Comparison of ENCODE assay signal across 16 cellular contexts in the genomic region with DNA sequence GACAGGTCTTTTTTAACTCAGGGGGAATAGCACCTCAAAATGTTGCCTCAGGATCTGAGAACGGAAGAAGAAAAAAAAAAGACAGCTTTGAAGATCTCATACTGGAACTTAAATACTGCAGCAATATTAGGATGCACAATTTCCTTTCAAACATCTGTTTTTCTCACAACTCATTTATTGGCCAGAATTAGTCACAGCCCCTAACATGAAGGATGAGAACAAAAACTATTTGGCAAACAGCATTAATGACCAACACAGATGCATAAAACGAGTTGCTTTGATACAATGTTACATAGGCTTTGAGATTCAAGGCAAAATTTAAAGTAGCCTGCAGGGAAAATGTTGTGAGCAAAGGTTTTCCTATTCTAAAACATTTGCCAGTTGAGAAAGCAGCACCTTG. TPM values are rescaled to one million over a fixed set of nuclear protein-coding genes. Genes with fewer than 3 reads are reported as not detected.
A peak's percentile ranks its signal among the peaks of the same experiment; 100 is the strongest.
DNase-seq lines count a peak whose midpoint lies in the region; ATAC-seq and TF ChIP-seq lines count a peak whose summit lies in the region.
"Had no signal": no experiment of that assay in that cellular context is flagged by ENCODE, and none has a peak within 500 bp of the region (broad histone marks: within the 10 kb centered on the region; RNA-seq: fewer than 3 reads in every experiment).

No MANE protein-coding gene starts in this region.

- no peak for ATAC-seq in activated T-cell treated with anti-CD3 and anti-CD28 coated beads, Interleukin-2, amount 50 U/mL, for 72 hours (replicated peaks in 1 of 2)
- ATAC-seq in HG02840 (IDR thresholded peaks at IDR 0.05; ENCODE audit: low FRiP score, unreplicated experiment) (no peak), HG03159 (IDR thresholded peaks at IDR 0.05; ENCODE audit: unreplicated experiment) (no peak)
- ATAC-seq: T-cell had no signal

- no peak for DNase-seq in activated T-cell treated with anti-CD3 and anti-CD28 coated beads, Interleukin-2, amount 50 U/mL, for 72 hours
- DNase-seq in activated T-cell treated with anti-CD3 and anti-CD28 coated beads, Interleukin-2, amount 50 U/mL, for 1 hour = no peak
- peak; percentile 40 for DNase-seq in astrocyte of the cerebellum (ENCODE audit: low read depth)
- DNase-seq in foreskin fibroblast = peak; percentile 61 to 81
- DNase-seq in smooth muscle cell (lab: John Stamatoyannopoulos, UW; ENCODE audit: unreplicated experiment) = no peak
- DNase-seq in SKM-1 (lab: John Stamatoyannopoulos, UW; ENCODE audit: unreplicated experiment) = no peak
- DNase-seq: activated CD4-positive, alpha-beta T cell treated with anti-CD3 and anti-CD28 coated beads, Interleukin-2, amount 50 U/mL, for 4 hours; activated naive CD4-positive, alpha-beta T cell treated with Interleukin-2 at 50 U/mL for 16 hours; DMS79 treated with DMSO at 0.1 percent for 48 hours; KG1; NCI-H2029 treated with DMSO at 0.1 percent for 48 hours; T-cell; thyroid gland had no signal

- 51% methylated on average over 2 of the region's 2 CpGs for WGBS in smooth muscle cell (ENCODE audit: low lambda C conversion rate)

- peaks cover 42% of the 10 kb centered on the region for H3K4me1 Mint-ChIP-seq in activated T-cell treated with anti-CD3 and anti-CD28 coated beads, Interleukin-2, amount 50 U/mL, for 72 hours (ENCODE audit: low read depth)

- H3K36me3 Mint-ChIP-seq in activated T-cell treated with anti-CD3 and anti-CD28 coated beads, Interleukin-2, amount 50 U/mL, for 72 hours (ENCODE audit: insufficient read depth in 2 of 2) = peaks cover 0 to 2% of the 10 kb centered on the region in 2 donors

- H4K20me1 ChIP-seq in smooth muscle cell (ENCODE audit: low read depth) = peaks cover 35% of the 10 kb centered on the region

- H3K27me3 Mint-ChIP-seq in activated T-cell treated with anti-CD3 and anti-CD28 coated beads, Interleukin-2, amount 50 U/mL, for 72 hours (ENCODE audit: low read depth) = no peaks in the 10 kb centered on the region
- H3K27me3 Mint-ChIP-seq: T-cell had no signal

- peaks cover 13% of the 10 kb centered on the region for H3K4me1 ChIP-seq in smooth muscle cell (ENCODE audit: low read depth)

- in situ Hi-C loops in astrocyte of the cerebellum (cut with HindIII; ENCODE audit: low sequenced_read_pairs) = no loop called here

- TF ChIP-seq CTCF in astrocyte of the cerebellum (IDR thresholded peaks at IDR 0.05; ENCODE audit: low read depth, low read length, missing control alignments) (no peak), foreskin fibroblast (IDR thresholded peaks at IDR 0.05; ENCODE audit: low read depth, low read length) (no peak), smooth muscle cell (IDR thresholded peaks at IDR 0.05; ENCODE audit: borderline replicate concordance, insufficient read depth, poor library complexity, severe bottlenecking) (no peak)

- H3K36me3 ChIP-seq in smooth muscle cell (ENCODE audit: low read depth) = no peaks in the 10 kb centered on the region
- H3K36me3 ChIP-seq: thyroid gland had no signal

- peaks cover under 1% of the 10 kb centered on the region for H3F3A ChIP-seq in smooth muscle cell (ENCODE audit: low read depth)

- peak overlapping the region; percentile 92 for H3K27ac ChIP-seq in smooth muscle cell (ENCODE audit: low read depth)
- H3K27ac ChIP-seq: thyroid gland had no signal

- peaks cover 0 to 5% of the 10 kb centered on the region in 2 donors for H3K9me3 Mint-ChIP-seq in activated T-cell treated with anti-CD3 and anti-CD28 coated beads, Interleukin-2, amount 50 U/mL, for 72 hours
- H3K9me3 Mint-ChIP-seq: T-cell had no signal

- peak overlapping the region; percentile 68 for H3K27ac Mint-ChIP-seq in activated T-cell treated with anti-CD3 and anti-CD28 coated beads, Interleukin-2, amount 50 U/mL, for 72 hours

- H3K4me3 Mint-ChIP-seq in activated T-cell treated with anti-CD3 and anti-CD28 coated beads, Interleukin-2, amount 50 U/mL, for 72 hours = no peak overlapping the region
- H3K4me3 Mint-ChIP-seq: T-cell had no signal

- H3K27me3 ChIP-seq in smooth muscle cell (ENCODE audit: low read depth) = no peaks in the 10 kb centered on the region
- H3K27me3 ChIP-seq: thyroid gland had no signal

- no peaks in the 10 kb centered on the region for H3K9me3 ChIP-seq in smooth muscle cell (replicated peaks; ENCODE audit: low read depth)
- H3K9me3 ChIP-seq: thyroid gland had no signal

- peak overlapping the region; percentile 77 for H3K9ac ChIP-seq in smooth muscle cell (ENCODE audit: low read depth)

- no peak overlapping the region for H3K4me2 ChIP-seq in smooth muscle cell

- H3K4me3 ChIP-seq in astrocyte of the cerebellum (ENCODE audit: low read depth, low read length) (no peak overlapping the region), foreskin fibroblast (ENCODE audit: low read depth in 1 of 2, low read length in 2 of 2) (peak overlapping the region in 1 of 2 donors; percentile 16), smooth muscle cell (no peak overlapping the region)
- H3K4me3 ChIP-seq: skin epidermis, thyroid gland had no signal

- H3K79me2 ChIP-seq in smooth muscle cell (ENCODE audit: low read depth) = peaks cover 99% of the 10 kb centered on the region

- no peak overlapping the region for H2AFZ ChIP-seq in smooth muscle cell (ENCODE audit: low read depth)

RNA-seq across cellular contexts. Expression of gene JMJD1C, which starts 36.5 kb away (rescaled TPM):
- 10 to 100 TPM; 67.3 to 67.5 TPM for total RNA-seq in activated T-cell treated with anti-CD3 and anti-CD28 coated beads, Interleukin-2, amount 50 U/mL, for 72 hours
- 132 and 173 TPM in 2 replicates for total RNA-seq in smooth muscle cell
- polyA plus RNA-seq in smooth muscle cell = 28.5 and 52.5 TPM in 2 replicates

Comparison
In these comparisons a context has a peak if more than half of its experiments do, and no peak if none do; other contexts are left out.
1. DNase-seq: peak in astrocyte of the cerebellum (single experiment) and foreskin fibroblast (2 of 2); none in activated T-cell treated with anti-CD3 and anti-CD28 coated beads, Interleukin-2, amount 50 U/mL, for 72 hours (0 of 2), activated T-cell treated with anti-CD3 and anti-CD28 coated beads, Interleukin-2, amount 50 U/mL, for 1 hour (single experiment), smooth muscle cell (single experiment) and SKM-1 (single experiment).